38 cellular contexts compared by ENCODE assay signal in genomic region chr6:122165014-122165413, GRCh38.
"Had no signal": no experiment of that assay in that cellular context is flagged by ENCODE, and none has a peak within 500 bp of the region (broad histone marks: within the 10 kb centered on the region; RNA-seq: fewer than 3 reads in every experiment).

No MANE protein-coding gene starts in this region.

- H3K36me3 ChIP-seq: adrenal gland, ascending aorta, brain microvascular endothelial cell, breast epithelium, cardiac muscle cell had no signal

- H3K27me3 ChIP-seq: adrenal gland, ascending aorta, body of pancreas, brain microvascular endothelial cell, breast epithelium, cardiac muscle cell had no signal

- H3K4me1 ChIP-seq: adrenal gland, ascending aorta, breast epithelium had no signal

- H3K4me1 Mint-ChIP-seq: activated naive CD4-positive, alpha-beta T cell treated with anti-CD3 and anti-CD28 coated beads, Interleukin-2, amount 10 ng/mL, durations not matched to agents 7 days and 5 days; activated naive CD4-positive, alpha-beta T cell treated with anti-CD3 and anti-CD28 coated beads, Interleukin-2, amount 50 U/mL, for 24 hours; activated naive CD8-positive, alpha-beta T cell treated with anti-CD3 and anti-CD28 coated beads for 36 hours; activated naive CD8-positive, alpha-beta T cell treated with anti-CD3 and anti-CD28 coated beads, Interleukin-2, amount 10 ng/mL, durations not matched to agents 7 days and 5 days; activated naive CD8-positive, alpha-beta T cell treated with anti-CD3 and anti-CD28 coated beads, Interleukin-2, amount 50 U/mL, for 24 hours; activated T-helper 17 cell treated with anti-CD3 and anti-CD28 coated beads, Interleukin-2, amount 50 U/mL, for 72 hours; brain; central memory CD8-positive, alpha-beta T cell had no signal

- H3K27me3 Mint-ChIP-seq: activated naive CD4-positive, alpha-beta T cell treated with anti-CD3 and anti-CD28 coated beads, Interleukin-2, amount 10 ng/mL, durations not matched to agents 7 days and 5 days; activated naive CD4-positive, alpha-beta T cell treated with anti-CD3 and anti-CD28 coated beads, Interleukin-2, amount 50 U/mL, for 24 hours; activated naive CD8-positive, alpha-beta T cell; activated naive CD8-positive, alpha-beta T cell treated with anti-CD3 and anti-CD28 coated beads for 36 hours; activated naive CD8-positive, alpha-beta T cell treated with anti-CD3 and anti-CD28 coated beads, Interleukin-2, amount 10 ng/mL, durations not matched to agents 7 days and 5 days; activated naive CD8-positive, alpha-beta T cell treated with anti-CD3 and anti-CD28 coated beads, Interleukin-2, amount 50 U/mL, for 24 hours; activated T-cell treated with anti-CD3 and anti-CD28 coated beads, Interleukin-2, amount 50 U/mL, for 24 hours; activated T-helper 17 cell treated with anti-CD3 and anti-CD28 coated beads, Interleukin-2, amount 50 U/mL, for 72 hours; brain; central memory CD8-positive, alpha-beta T cell had no signal

- H3K36me3 Mint-ChIP-seq: activated naive CD4-positive, alpha-beta T cell treated with anti-CD3 and anti-CD28 coated beads, Interleukin-2, amount 10 ng/mL, durations not matched to agents 7 days and 5 days; activated naive CD4-positive, alpha-beta T cell treated with anti-CD3 and anti-CD28 coated beads, Interleukin-2, amount 50 U/mL, for 24 hours; activated naive CD4-positive, alpha-beta T cell treated with anti-CD3 and anti-CD28 coated beads, Interleukin-2, amount 50 U/mL, for 72 hours; activated naive CD8-positive, alpha-beta T cell; activated naive CD8-positive, alpha-beta T cell treated with anti-CD3 and anti-CD28 coated beads for 36 hours; activated naive CD8-positive, alpha-beta T cell treated with anti-CD3 and anti-CD28 coated beads, Interleukin-2, amount 10 ng/mL, durations not matched to agents 7 days and 5 days; brain had no signal

- H3K4me3 ChIP-seq: adrenal gland, ascending aorta, body of pancreas, breast epithelium, cardiac muscle cell had no signal

- DNase-seq: activated effector memory CD4-positive, alpha-beta T cell treated with anti-CD3 and anti-CD28 coated beads, Interleukin-2, amount 50 U/mL, for 16 hours; activated effector memory CD4-positive, alpha-beta T cell treated with Interleukin-2 at 50 U/mL for 16 hours; activated gamma-delta T cell; activated gamma-delta T cell treated with Interleukin-2 at 50 U/mL for 16 hours; activated naive CD4-positive, alpha-beta T cell; activated naive CD4-positive, alpha-beta T cell treated with anti-CD3 and anti-CD28 coated beads, Interleukin-2, amount 10 ng/mL, durations not matched to agents 7 days and 5 days; activated naive CD4-positive, alpha-beta T cell treated with anti-CD3 and anti-CD28 coated beads, Interleukin-2, amount 50 U/mL, for 16 hours; activated naive CD4-positive, alpha-beta T cell treated with Interleukin-2 at 50 U/mL for 16 hours; activated naive CD8-positive, alpha-beta T cell treated with anti-CD3 and anti-CD28 coated beads for 36 hours; activated naive CD8-positive, alpha-beta T cell treated with anti-CD3 and anti-CD28 coated beads, Interleukin-2, amount 10 ng/mL, durations not matched to agents 7 days and 5 days; activated naive CD8-positive, alpha-beta T cell treated with anti-CD3 and anti-CD28 coated beads, Interleukin-2, amount 50 U/mL, for 24 hours; activated T-cell treated with anti-CD3 and anti-CD28 coated beads for 4 hours; activated T-cell treated with anti-CD3 and anti-CD28 coated beads, Interleukin-2, amount 50 U/mL, for 1 hour; activated T-cell treated with anti-CD3 and anti-CD28 coated beads, Interleukin-2, amount 50 U/mL, for 24 hours; activated T-cell treated with anti-CD3 and anti-CD28 coated beads, Interleukin-2, amount 50 U/mL, for 4 hours; activated T-cell treated with anti-CD3 and anti-CD28 coated beads, Interleukin-2, amount 50 U/mL, for 48 hours; activated T-cell treated with anti-CD3 and anti-CD28 coated beads, Interleukin-2, amount 50 U/mL, for 72 hours; adrenal gland; amniotic stem cell; amygdala; anterior cingulate cortex; aorta; body of pancreas; brain microvascular endothelial cell; caudate nucleus; central memory CD4-positive, alpha-beta T cell; cerebellar nuclear complex had no signal

- H3K9me3 ChIP-seq: adrenal gland, ascending aorta, body of pancreas, breast epithelium had no signal

- H3K4me3 Mint-ChIP-seq: activated naive CD4-positive, alpha-beta T cell treated with anti-CD3 and anti-CD28 coated beads, Interleukin-2, amount 10 ng/mL, durations not matched to agents 7 days and 5 days; activated naive CD4-positive, alpha-beta T cell treated with anti-CD3 and anti-CD28 coated beads, Interleukin-2, amount 50 U/mL, for 24 hours; activated naive CD8-positive, alpha-beta T cell; activated naive CD8-positive, alpha-beta T cell treated with anti-CD3 and anti-CD28 coated beads for 36 hours; activated naive CD8-positive, alpha-beta T cell treated with anti-CD3 and anti-CD28 coated beads, Interleukin-2, amount 10 ng/mL, durations not matched to agents 7 days and 5 days; activated naive CD8-positive, alpha-beta T cell treated with anti-CD3 and anti-CD28 coated beads, Interleukin-2, amount 50 U/mL, for 24 hours; activated T-cell treated with anti-CD3 and anti-CD28 coated beads, Interleukin-2, amount 50 U/mL, for 24 hours; activated T-cell treated with anti-CD3 and anti-CD28 coated beads, Interleukin-2, amount 50 U/mL, for 4 hours; activated T-cell treated with anti-CD3 and anti-CD28 coated beads, Interleukin-2, amount 50 U/mL, for 72 hours; activated T-helper 1 cell treated with anti-CD3 and anti-CD28 coated beads, Interleukin-12 subunit alpha, Interleukin-12 subunit beta, Interleukin-2, Interleukin-4 antibody, amounts not matched to agents 30 ng/mL and 10 ng/mL and 1 ng/mL, durations not matched to agents 14 hours and 24 hours and 36 hours; activated T-helper 17 cell treated with anti-CD3 and anti-CD28 coated beads, Interleukin-2, amount 50 U/mL, for 72 hours; brain; central memory CD8-positive, alpha-beta T cell had no signal

- H3K9me3 Mint-ChIP-seq: activated naive CD4-positive, alpha-beta T cell treated with anti-CD3 and anti-CD28 coated beads, Interleukin-2, amount 10 ng/mL, durations not matched to agents 7 days and 5 days; activated naive CD4-positive, alpha-beta T cell treated with anti-CD3 and anti-CD28 coated beads, Interleukin-2, amount 50 U/mL, for 24 hours; activated naive CD4-positive, alpha-beta T cell treated with anti-CD3 and anti-CD28 coated beads, Interleukin-2, amount 50 U/mL, for 72 hours; activated naive CD8-positive, alpha-beta T cell treated with anti-CD3 and anti-CD28 coated beads for 36 hours; activated naive CD8-positive, alpha-beta T cell treated with anti-CD3 and anti-CD28 coated beads, Interleukin-2, amount 50 U/mL, for 24 hours; activated T-cell treated with anti-CD3 and anti-CD28 coated beads, Interleukin-2, amount 50 U/mL, for 24 hours; activated T-cell treated with anti-CD3 and anti-CD28 coated beads, Interleukin-2, amount 50 U/mL, for 72 hours; activated T-helper 1 cell treated with anti-CD3 and anti-CD28 coated beads, Interleukin-12 subunit alpha, Interleukin-12 subunit beta, Interleukin-2, Interleukin-4 antibody, amounts not matched to agents 30 ng/mL and 10 ng/mL and 1 ng/mL, durations not matched to agents 14 hours and 24 hours and 36 hours; activated T-helper 17 cell treated with anti-CD3 and anti-CD28 coated beads, Interleukin-2, amount 50 U/mL, for 72 hours; activated T-helper 2 cell treated with anti-CD3 and anti-CD28 coated beads, Interferon-gamma antibody, Interleukin-2, Interleukin-4, amounts not matched to agents 10 μg/mL and 5 μg/mL and 100 μg/mL, durations not matched to agents 14 hours and 24 hours and 36 hours; central memory CD8-positive, alpha-beta T cell had no signal

- H3K27ac Mint-ChIP-seq: activated naive CD4-positive, alpha-beta T cell treated with anti-CD3 and anti-CD28 coated beads, Interleukin-2, amount 10 ng/mL, durations not matched to agents 7 days and 5 days; activated naive CD4-positive, alpha-beta T cell treated with anti-CD3 and anti-CD28 coated beads, Interleukin-2, amount 50 U/mL, for 24 hours; activated naive CD4-positive, alpha-beta T cell treated with anti-CD3 and anti-CD28 coated beads, Interleukin-2, amount 50 U/mL, for 72 hours; activated naive CD8-positive, alpha-beta T cell; activated naive CD8-positive, alpha-beta T cell treated with anti-CD3 and anti-CD28 coated beads for 36 hours; activated naive CD8-positive, alpha-beta T cell treated with anti-CD3 and anti-CD28 coated beads, Interleukin-2, amount 10 ng/mL, durations not matched to agents 7 days and 5 days; activated naive CD8-positive, alpha-beta T cell treated with anti-CD3 and anti-CD28 coated beads, Interleukin-2, amount 50 U/mL, for 24 hours; activated T-cell treated with anti-CD3 and anti-CD28 coated beads, Interleukin-2, amount 50 U/mL, for 24 hours; activated T-cell treated with anti-CD3 and anti-CD28 coated beads, Interleukin-2, amount 50 U/mL, for 72 hours; activated T-helper 1 cell treated with anti-CD3 and anti-CD28 coated beads, Interleukin-12 subunit alpha, Interleukin-12 subunit beta, Interleukin-2, Interleukin-4 antibody, amounts not matched to agents 30 ng/mL and 10 ng/mL and 1 ng/mL, durations not matched to agents 14 hours and 24 hours and 36 hours; activated T-helper 17 cell treated with anti-CD3 and anti-CD28 coated beads, Interleukin-2, amount 50 U/mL, for 72 hours; activated T-helper 2 cell treated with anti-CD3 and anti-CD28 coated beads, Interferon-gamma antibody, Interleukin-2, Interleukin-4, amounts not matched to agents 10 μg/mL and 5 μg/mL and 100 μg/mL, durations not matched to agents 14 hours and 24 hours and 36 hours; brain had no signal

- H3K27ac ChIP-seq: adrenal gland, ascending aorta, body of pancreas, brain microvascular endothelial cell, breast epithelium, cardiac muscle cell had no signal

- ATAC-seq: activated naive CD4-positive, alpha-beta T cell treated with anti-CD3 and anti-CD28 coated beads, Interleukin-2, amount 50 U/mL, for 72 hours; activated naive CD8-positive, alpha-beta T cell treated with anti-CD3 and anti-CD28 coated beads, Interleukin-2, amount 50 U/mL, for 24 hours; activated T-cell treated with anti-CD3 and anti-CD28 coated beads, Interleukin-2, amount 50 U/mL, for 4 hours; activated T-cell treated with anti-CD3 and anti-CD28 coated beads, Interleukin-2, amount 50 U/mL, for 72 hours; activated T-helper 17 cell treated with anti-CD3 and anti-CD28 coated beads, Interleukin-2, amount 50 U/mL, for 72 hours; body of pancreas had no signal
